ENCODE assay signal across 20 cellular contexts in the genomic region with DNA sequence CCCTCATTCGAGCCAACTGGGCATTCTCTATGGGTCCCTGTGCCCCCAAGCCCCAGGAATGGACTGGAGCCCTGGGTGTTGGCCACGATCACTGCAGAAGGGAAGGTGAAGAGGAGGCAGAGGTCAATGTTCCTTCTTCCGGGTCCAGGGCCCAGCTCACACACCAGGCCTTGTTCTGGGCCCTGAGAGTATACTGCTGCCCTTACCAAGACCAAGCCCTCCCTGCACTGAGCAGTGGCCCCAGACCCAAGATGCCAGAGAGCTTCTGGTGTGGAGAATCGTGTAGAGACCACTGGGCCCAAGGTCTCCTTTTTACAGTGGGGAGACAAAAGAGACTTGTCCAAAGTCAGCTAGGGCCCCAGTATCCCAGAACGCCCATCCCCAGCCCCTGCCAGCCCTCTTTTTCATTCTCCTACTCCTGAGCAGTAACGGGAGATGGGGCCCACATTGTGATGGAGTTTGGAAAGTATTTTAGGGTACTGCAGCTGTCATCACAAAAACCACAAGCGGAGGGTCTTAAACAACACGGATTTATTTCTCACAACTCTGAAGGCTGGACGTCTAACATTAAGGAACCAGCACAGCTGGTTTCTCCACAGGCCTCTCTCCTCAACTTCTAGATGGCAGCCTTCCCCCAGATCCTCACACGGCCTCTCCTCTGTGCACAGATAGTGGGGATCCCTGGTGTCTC.
"Had no signal": no experiment of that assay in that cellular context is flagged by ENCODE, and none has a peak within 500 bp of the region (broad histone marks: within the 10 kb centered on the region; RNA-seq: fewer than 3 reads in every experiment).

No MANE protein-coding gene starts in this region.

- ATAC-seq: heart left ventricle; left colon; left lung; lower lobe of right lung; naive thymus-derived CD4-positive, alpha-beta T cell; right lobe of liver; stimulated activated effector memory CD8-positive, alpha-beta T cell treated with anti-CD3 and anti-CD28 coated beads, Interleukin-12 subunit alpha, Interleukin-12 subunit beta, amount 100 ng/mL, for 72 hours had no signal

- H3K27ac ChIP-seq: heart left ventricle, left lung, lower lobe of right lung, ovary, right atrium auricular region, right lobe of liver, skin epidermis, spleen, tibial nerve, uterus had no signal

- H3K27me3 ChIP-seq: heart left ventricle, ovary, right atrium auricular region, right lobe of liver, tibial nerve, uterus had no signal

- DNase-seq: heart left ventricle; hypothalamus; immature natural killer cell; kidney; left colon; lower lobe of right lung; mammary epithelial cell; mesenchymal stem cell; naive thymus-derived CD4-positive, alpha-beta T cell; ovary; right lobe of liver; spleen; stimulated activated CD4-positive, alpha-beta T cell treated with anti-CD3 and anti-CD28 coated beads, Interleukin-4, amount 100 ng/mL, for 24 hours; stimulated activated naive CD4-positive, alpha-beta T cell; uterus had no signal

- H3K4me1 ChIP-seq: heart left ventricle, right atrium auricular region, right lobe of liver, uterus had no signal

- H3K36me3 ChIP-seq: heart left ventricle, left lung, lower lobe of right lung, ovary, right atrium auricular region, right lobe of liver, spleen, tibial nerve, uterus had no signal

- H3K9me3 ChIP-seq: heart left ventricle, left lung, lower lobe of right lung, ovary, right atrium auricular region, right lobe of liver, spleen, tibial nerve, uterus had no signal

- H3K4me3 ChIP-seq: heart left ventricle, left lung, lower lobe of right lung, ovary, right atrium auricular region, right lobe of liver, skin epidermis, spleen, tibial nerve, uterus had no signal
